22 cellular contexts compared by ENCODE assay signal in genomic region chr2:139099721-139100120, GRCh38.
DNase-seq lines count a peak whose midpoint lies in the region; TF ChIP-seq lines count a peak whose summit lies in the region.
"Had no signal": no experiment of that assay in that cellular context is flagged by ENCODE, and none has a peak within 500 bp of the region (broad histone marks: within the 10 kb centered on the region; RNA-seq: fewer than 3 reads in every experiment).

No MANE protein-coding gene starts in this region.

- intact Hi-C loops in dorsolateral prefrontal cortex (cut with DNase I), result no loop called here

- H3K9me3 ChIP-seq in adipocyte (ENCODE audit: control insufficient read depth, low read length), result no peaks in the 10 kb centered on the region
- no peaks in the 10 kb centered on the region for H3K9me3 ChIP-seq in MG63
- H3K9me3 ChIP-seq: BE2C had no signal

- H3K4me3 ChIP-seq in adipocyte (ENCODE audit: low read length) (no peak overlapping the region), choroid plexus epithelial cell (ENCODE audit: low read depth, low read length) (no peak overlapping the region), dorsolateral prefrontal cortex (no peak overlapping the region), MG63 (no peak overlapping the region)
- H3K4me3 ChIP-seq: GM12878 had no signal

- H3K27me3 ChIP-seq in adipocyte (replicated peaks; ENCODE audit: control insufficient read depth, insufficient read depth, low read length) (no peaks in the 10 kb centered on the region), dorsolateral prefrontal cortex (no peaks in the 10 kb centered on the region), MG63 (no peaks in the 10 kb centered on the region)
- H3K27me3 ChIP-seq: BE2C had no signal

- peak overlapping the region in 13 of 59 donors; percentile 4 to 60 (median 22) for H3K27ac ChIP-seq in dorsolateral prefrontal cortex

- H3K36me3 ChIP-seq in adipocyte (ENCODE audit: control insufficient read depth, insufficient read depth, low read length, severe bottlenecking) (no peaks in the 10 kb centered on the region), MG63 (no peaks in the 10 kb centered on the region)
- H3K36me3 ChIP-seq: BE2C had no signal

- H3K4me1 ChIP-seq in adipocyte (ENCODE audit: control insufficient read depth, insufficient read depth, low read length), result no peaks in the 10 kb centered on the region
- H3K4me1 ChIP-seq: BE2C had no signal

- H3K9ac ChIP-seq in adipocyte (ENCODE audit: low read length), result no peak overlapping the region

- DNase-seq in adipocyte (ENCODE audit: low read depth) (peak; percentile 2), choroid plexus epithelial cell (ENCODE audit: low read depth) (peak; percentile 1), kidney glomerular epithelial cell (lab: John Stamatoyannopoulos, UW) (peak; percentile 41), stromal cell of bone marrow (ENCODE audit: low read depth) (peak; percentile 27), ACHN (no peak), islet precursor cell (no peak), dorsolateral prefrontal cortex (no peak), MG63 (no peak)
- DNase-seq: BE2C; CD8-positive, alpha-beta memory T cell; DMS 273 treated with DMSO at 0.1 percent for 48 hours; DMS79; EL; GDM1; Karpas-422; NCI-H1105 treated with DMSO at 0.1 percent for 48 hours; NCI-H2029; NCI-H446 treated with DMSO at 0.1 percent for 48 hours; NCI-H526; Right ventricle myocardium superior; RPMI8226 had no signal

- in situ Hi-C loops in ACHN (cut with HindIII; ENCODE audit: low pct_ligation_motif_present, low pct_unique_long_range_greater_than_20kb, low sequenced_read_pairs), result no loop called here

- TF ChIP-seq CTCF in choroid plexus epithelial cell (conservative IDR thresholded peaks at IDR 0.05; ENCODE audit: low read depth, low read length), result no peak
- no peak for TF ChIP-seq CTCF in dorsolateral prefrontal cortex (IDR thresholded peaks at IDR 0.05 in 54 of 56, conservative IDR thresholded peaks at IDR 0.05 in 2 of 56; ENCODE audit: low read depth in 1 of 56, partially characterized antibody in 56 of 56)

Comparison
In these comparisons a context has a peak if more than half of its experiments do, and no peak if none do; other contexts are left out.
1. DNase-seq: peak in adipocyte (single experiment), choroid plexus epithelial cell (single experiment), kidney glomerular epithelial cell (single experiment) and stromal cell of bone marrow (single experiment); none in ACHN (single experiment), islet precursor cell (single experiment), dorsolateral prefrontal cortex (0 of 10) and MG63 (single experiment).